18 cellular contexts compared by ENCODE assay signal in genomic region chr1:29420196-29420595, GRCh38.
DNase-seq lines count a peak whose midpoint lies in the region; FAIRE-seq and TF ChIP-seq lines count a peak whose summit lies in the region.
"Had no signal": no experiment of that assay in that cellular context is flagged by ENCODE, and none has a peak within 500 bp of the region (broad histone marks: within the 10 kb centered on the region; RNA-seq: fewer than 3 reads in every experiment).

No MANE protein-coding gene starts in this region.

- H3K9me3 ChIP-seq in astrocyte (ENCODE audit: insufficient read depth, low read depth, low read length): no peaks in the 10 kb centered on the region
- H3K9me3 ChIP-seq in effector memory CD4-positive, alpha-beta T cell (ENCODE audit: control insufficient read depth, low read length): no peaks in the 10 kb centered on the region

- H3K4me1 Mint-ChIP-seq in astrocyte (ENCODE audit: low read depth, unreplicated experiment): no peaks in the 10 kb centered on the region
- H3K4me1 Mint-ChIP-seq: CD4-positive, alpha-beta memory T cell had no signal

- peak; percentile 63 to 72 for DNase-seq in NCI-H526 (lab: John Stamatoyannopoulos, UW)
- peak; percentile 41 for DNase-seq in astrocyte (ENCODE audit: low read depth)
- DNase-seq in iris pigment epithelial cell (ENCODE audit: low read depth): peak; percentile 8
- DNase-seq in NCI-H2081 (lab: John Stamatoyannopoulos, UW): no peak
- no peak for DNase-seq in DMS53 (lab: John Stamatoyannopoulos, UW)
- no peak for DNase-seq in effector memory CD4-positive, alpha-beta T cell
- DNase-seq in inferior parietal cortex (ENCODE audit: extremely low spot score): no peak
- DNase-seq: C1 segment of cervical spinal cord; Calu3; CD4-positive, alpha-beta memory T cell; COR-L47; DND-41; GM23248; H7; HCEC 1CT had no signal

- no peak overlapping the region for H2AFZ ChIP-seq in astrocyte (ENCODE audit: low read depth, low read length)
- H2AFZ ChIP-seq: GM23248 had no signal

- no peak overlapping the region for H3K4me2 ChIP-seq in astrocyte (ENCODE audit: low read length)

- no peak overlapping the region for H3K9ac ChIP-seq in astrocyte (ENCODE audit: low read length)
- H3K9ac ChIP-seq: GM23248 had no signal

- H4K20me1 ChIP-seq in astrocyte (ENCODE audit: insufficient read depth, low read length): no peaks in the 10 kb centered on the region

- no peaks in the 10 kb centered on the region for H3K27me3 ChIP-seq in astrocyte (ENCODE audit: insufficient read depth, low read length)
- H3K27me3 ChIP-seq in effector memory CD4-positive, alpha-beta T cell (replicated peaks; ENCODE audit: control insufficient read depth, insufficient read depth, low read length, poor library complexity, severe bottlenecking): peaks cover 9% of the 10 kb centered on the region

- no peak overlapping the region for H3K27ac Mint-ChIP-seq in astrocyte (ENCODE audit: unreplicated experiment)
- H3K27ac Mint-ChIP-seq: CD4-positive, alpha-beta memory T cell had no signal

- H3K4me3 ChIP-seq in astrocyte (ENCODE audit: insufficient read depth, low read depth, low read length): no peak overlapping the region
- H3K4me3 ChIP-seq in effector memory CD4-positive, alpha-beta T cell (ENCODE audit: insufficient read depth, low read depth, low read length, poor library complexity, severe bottlenecking): no peak overlapping the region
- H3K4me3 ChIP-seq: GM23248 had no signal

- H3K79me2 ChIP-seq in astrocyte (ENCODE audit: insufficient read depth, low read length): no peaks in the 10 kb centered on the region

- H3K9me3 Mint-ChIP-seq in astrocyte (ENCODE audit: unreplicated experiment): no peaks in the 10 kb centered on the region

- no peak for FAIRE-seq in astrocyte (lab: Jason Lieb, UNC)
- FAIRE-seq: G401.6, GM12892, H1 had no signal

- no peak overlapping the region for H3K27ac ChIP-seq in astrocyte (ENCODE audit: low read depth, low read length)
- no peak overlapping the region for H3K27ac ChIP-seq in effector memory CD4-positive, alpha-beta T cell (ENCODE audit: insufficient read depth, low read length, poor library complexity, severe bottlenecking)
- H3K27ac ChIP-seq: GM23248 had no signal

- no peaks in the 10 kb centered on the region for H3K36me3 Mint-ChIP-seq in astrocyte (ENCODE audit: low read depth, unreplicated experiment)
- H3K36me3 Mint-ChIP-seq: CD4-positive, alpha-beta memory T cell had no signal

- TF ChIP-seq CTCF in astrocyte (IDR thresholded peaks at IDR 0.05; ENCODE audit: insufficient read depth, low read depth, low read length): no peak

- no peaks in the 10 kb centered on the region for H3K36me3 ChIP-seq in astrocyte (ENCODE audit: insufficient read depth, low read length)
- no peaks in the 10 kb centered on the region for H3K36me3 ChIP-seq in effector memory CD4-positive, alpha-beta T cell (ENCODE audit: control insufficient read depth, insufficient read depth, low read length)

- no peak overlapping the region for H3K4me3 Mint-ChIP-seq in astrocyte (ENCODE audit: unreplicated experiment)
- H3K4me3 Mint-ChIP-seq: CD4-positive, alpha-beta memory T cell had no signal

- H3K27me3 Mint-ChIP-seq in astrocyte (ENCODE audit: low read depth, unreplicated experiment): peaks cover 32% of the 10 kb centered on the region

- no peaks in the 10 kb centered on the region for H3K4me1 ChIP-seq in astrocyte (ENCODE audit: insufficient read depth, low read length)
- H3K4me1 ChIP-seq in effector memory CD4-positive, alpha-beta T cell (ENCODE audit: control insufficient read depth, insufficient read depth, low read length, poor library complexity, severe bottlenecking): no peaks in the 10 kb centered on the region

Comparison
In these comparisons a context has a peak if more than half of its experiments do, and no peak if none do; other contexts are left out.
1. DNase-seq: peak in NCI-H526 (2 of 2), astrocyte (single experiment) and iris pigment epithelial cell (single experiment); none in NCI-H2081 (0 of 2), DMS53 (single experiment), effector memory CD4-positive, alpha-beta T cell (0 of 3) and inferior parietal cortex (single experiment).